ENCODE assay signal across 1 cellular context in genomic region chr9:131690950-131691573, GRCh38.
TF ChIP-seq lines count a peak whose summit lies in the region.

No MANE protein-coding gene starts in this region.

TF ChIP-seq in HEK293, 187 proteins besides CTCF, POLR2A, EP300 and RAD21 (continued from another document):
- TF ChIP-seq EGR2 (tag by site-specific recombination; IDR thresholded peaks at IDR 0.05; ENCODE audit: low read depth) (no peak), KLF1 (tag by site-specific recombination; IDR thresholded peaks at IDR 0.05) (no peak), ZNF26 (tag by site-specific recombination; IDR thresholded peaks at IDR 0.05) (no peak), ZNF239 (tag by site-specific recombination; IDR thresholded peaks at IDR 0.05) (no peak), ZNF792 (tag by site-specific recombination; IDR thresholded peaks at IDR 0.05) (no peak), ZNF140 (tag by site-specific recombination; IDR thresholded peaks at IDR 0.05) (no peak), GLI4 (tag by site-specific recombination; IDR thresholded peaks at IDR 0.05) (no peak), ZNF16 (tag by site-specific recombination; IDR thresholded peaks at IDR 0.05; ENCODE audit: low read depth) (no peak), ZNF660 (tag by site-specific recombination; IDR thresholded peaks at IDR 0.05) (no peak), BCL11B (tag by site-specific recombination; IDR thresholded peaks at IDR 0.05; ENCODE audit: low read depth) (no peak), GLIS2 (tag by site-specific recombination; IDR thresholded peaks at IDR 0.05) (no peak), ZNF768 (tag by site-specific recombination; IDR thresholded peaks at IDR 0.05) (no peak), ZNF132 (tag by site-specific recombination; IDR thresholded peaks at IDR 0.05; ENCODE audit: borderline replicate concordance) (no peak), ZNF555 (tag by site-specific recombination; conservative IDR thresholded peaks at IDR 0.05) (no peak), SCRT2 (tag by site-specific recombination; IDR thresholded peaks at IDR 0.05) (peak; percentile 44; the same call in 1 of the 2 replicates), TCF7L2 (IDR thresholded peaks at IDR 0.05; ENCODE audit: borderline replicate concordance, low read depth, low read length) (peak; percentile 51; the same call in 1 of the 2 replicates)
